Comparison of ENCODE assay signal across 14 cellular contexts in genomic region chr13:79869326-79869725, GRCh38.
DNase-seq lines count a peak whose midpoint lies in the region; ATAC-seq, FAIRE-seq and TF ChIP-seq lines count a peak whose summit lies in the region.
"Had no signal": no experiment of that assay in that cellular context is flagged by ENCODE, and none has a peak within 500 bp of the region (broad histone marks: within the 10 kb centered on the region; RNA-seq: fewer than 3 reads in every experiment).

No MANE protein-coding gene starts in this region.

- no peaks in the 10 kb centered on the region for H3K36me3 ChIP-seq in small intestine (ENCODE audit: control insufficient read depth in 2 of 2, insufficient read depth in 2 of 2, low read length in 2 of 2)
- H3K36me3 ChIP-seq: SJCRH30 had no signal

- DNase-seq in NCI-H146 (lab: John Stamatoyannopoulos, UW) = peak; percentile 28
- no peak for DNase-seq in NCI-H146 treated with DMSO at 0.1 percent for 48 hours (lab: John Stamatoyannopoulos, UW; ENCODE audit: unreplicated experiment)
- DNase-seq in iPS-NIHi7 (ENCODE audit: extremely low spot score) = peak; percentile 26
- peak; percentile 66 for DNase-seq in small intestine
- no peak for DNase-seq in coronary artery (ENCODE audit: low spot score)
- no peak for DNase-seq in HTR-8/SVneo (ENCODE audit: insufficient read length, low spot score)
- DNase-seq: DMS79 treated with DMSO at 0.1 percent for 48 hours; NCI-H446; stimulated activated CD4-positive, alpha-beta T cell treated with anti-CD3 and anti-CD28 coated beads, Interleukin-12 subunit alpha, Interleukin-12 subunit beta, amount 100 ng/mL, for 4 hours had no signal

- 15 to 44% (median 18%) methylated on average over 2 of the region's 2 CpGs for WGBS in small intestine, 3 donors

- peak overlapping the region; percentile 60 for H3K27ac ChIP-seq in VCaP
- no peak overlapping the region for H3K27ac ChIP-seq in small intestine (ENCODE audit: low read depth in 1 of 2, low read length in 1 of 2)
- H3K27ac ChIP-seq in coronary artery = no peak overlapping the region
- H3K27ac ChIP-seq: SJCRH30 had no signal

- H3K4me1 ChIP-seq in small intestine (ENCODE audit: control insufficient read depth in 2 of 2, insufficient read depth in 1 of 2, low read depth in 1 of 2, low read length in 1 of 2) = no peaks in the 10 kb centered on the region

- H3K4me3 ChIP-seq in small intestine (ENCODE audit: low read depth in 1 of 2, low read length in 2 of 2) = no peak overlapping the region
- no peak overlapping the region for H3K4me3 ChIP-seq in coronary artery
- H3K4me3 ChIP-seq: SJCRH30 had no signal

- H3K27me3 ChIP-seq in small intestine (ENCODE audit: control insufficient read depth in 2 of 2, insufficient read depth in 2 of 2, low read length in 2 of 2) = no peaks in the 10 kb centered on the region

- FAIRE-seq in small intestine (lab: Jason Lieb, UNC) (no peak), HTR-8/SVneo (lab: Jason Lieb, UNC) (no peak)
- FAIRE-seq: colon, frontal cortex had no signal

- no peak for ATAC-seq in HG03520 (IDR thresholded peaks at IDR 0.05; ENCODE audit: unreplicated experiment)

- no peak for TF ChIP-seq CTCF in VCaP (conservative IDR thresholded peaks at IDR 0.05)
- TF ChIP-seq CTCF in coronary artery (IDR thresholded peaks at IDR 0.05) = no peak

- no peaks in the 10 kb centered on the region for H3K9me3 ChIP-seq in small intestine (ENCODE audit: control insufficient read depth, low read depth)

Comparison
In these comparisons a context has a peak if more than half of its experiments do, and no peak if none do; other contexts are left out.
1. DNase-seq: peak in NCI-H146 (single experiment), iPS-NIHi7 (single experiment) and small intestine (single experiment); none in NCI-H146 treated with DMSO at 0.1 percent for 48 hours (single experiment), coronary artery (single experiment) and HTR-8/SVneo (single experiment).